ENCODE assay signal across 1 cellular context in genomic region chr2:70301344-70302194, GRCh38.
A peak's percentile ranks its signal among the peaks of the same experiment; 100 is the strongest.
TF ChIP-seq lines count a peak whose summit lies in the region.

TSS of gene FAM136A (minus strand) at chr2:70302067. CDS start at chr2:70302011, 56 bp downstream.

TF ChIP-seq in K562, 482 proteins besides CTCF, POLR2A, EP300 and RAD21 (continued from another document and continues in another):
- TF ChIP-seq, protein P1, sequence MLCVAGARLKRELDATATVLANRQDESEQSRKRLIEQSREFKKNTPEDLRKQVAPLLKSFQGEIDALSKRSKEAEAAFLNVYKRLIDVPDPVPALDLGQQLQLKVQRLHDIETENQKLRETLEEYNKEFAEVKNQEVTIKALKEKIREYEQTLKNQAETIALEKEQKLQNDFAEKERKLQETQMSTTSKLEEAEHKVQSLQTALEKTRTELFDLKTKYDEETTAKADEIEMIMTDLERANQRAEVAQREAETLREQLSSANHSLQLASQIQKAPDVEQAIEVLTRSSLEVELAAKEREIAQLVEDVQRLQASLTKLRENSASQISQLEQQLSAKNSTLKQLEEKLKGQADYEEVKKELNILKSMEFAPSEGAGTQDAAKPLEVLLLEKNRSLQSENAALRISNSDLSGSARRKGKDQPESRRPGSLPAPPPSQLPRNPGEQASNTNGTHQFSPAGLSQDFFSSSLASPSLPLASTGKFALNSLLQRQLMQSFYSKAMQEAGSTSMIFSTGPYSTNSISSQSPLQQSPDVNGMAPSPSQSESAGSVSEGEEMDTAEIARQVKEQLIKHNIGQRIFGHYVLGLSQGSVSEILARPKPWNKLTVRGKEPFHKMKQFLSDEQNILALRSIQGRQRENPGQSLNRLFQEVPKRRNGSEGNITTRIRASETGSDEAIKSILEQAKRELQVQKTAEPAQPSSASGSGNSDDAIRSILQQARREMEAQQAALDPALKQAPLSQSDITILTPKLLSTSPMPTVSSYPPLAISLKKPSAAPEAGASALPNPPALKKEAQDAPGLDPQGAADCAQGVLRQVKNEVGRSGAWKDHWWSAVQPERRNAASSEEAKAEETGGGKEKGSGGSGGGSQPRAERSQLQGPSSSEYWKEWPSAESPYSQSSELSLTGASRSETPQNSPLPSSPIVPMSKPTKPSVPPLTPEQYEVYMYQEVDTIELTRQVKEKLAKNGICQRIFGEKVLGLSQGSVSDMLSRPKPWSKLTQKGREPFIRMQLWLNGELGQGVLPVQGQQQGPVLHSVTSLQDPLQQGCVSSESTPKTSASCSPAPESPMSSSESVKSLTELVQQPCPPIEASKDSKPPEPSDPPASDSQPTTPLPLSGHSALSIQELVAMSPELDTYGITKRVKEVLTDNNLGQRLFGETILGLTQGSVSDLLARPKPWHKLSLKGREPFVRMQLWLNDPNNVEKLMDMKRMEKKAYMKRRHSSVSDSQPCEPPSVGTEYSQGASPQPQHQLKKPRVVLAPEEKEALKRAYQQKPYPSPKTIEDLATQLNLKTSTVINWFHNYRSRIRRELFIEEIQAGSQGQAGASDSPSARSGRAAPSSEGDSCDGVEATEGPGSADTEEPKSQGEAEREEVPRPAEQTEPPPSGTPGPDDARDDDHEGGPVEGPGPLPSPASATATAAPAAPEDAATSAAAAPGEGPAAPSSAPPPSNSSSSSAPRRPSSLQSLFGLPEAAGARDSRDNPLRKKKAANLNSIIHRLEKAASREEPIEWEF (CRISPR knock-in tag; IDR thresholded peaks at IDR 0.05): peak; percentile 97
- TF ChIP-seq PHTF2 (CRISPR knock-in tag; IDR thresholded peaks at IDR 0.05) (no peak), BRCA1 (IDR thresholded peaks at IDR 0.05) (no peak), BRCA1 (CRISPR knock-in tag; IDR thresholded peaks at IDR 0.05) (no peak), ZNF785 (CRISPR knock-in tag; IDR thresholded peaks at IDR 0.05) (no peak), E2F8 (IDR thresholded peaks at IDR 0.05; ENCODE audit: low read depth, partially characterized antibody) (no peak), SAP30 (IDR thresholded peaks at IDR 0.05; ENCODE audit: borderline replicate concordance, insufficient read depth, low read depth, low read length, poor library complexity, severe bottlenecking) (peak; percentile 28), BRF1 (IDR thresholded peaks at IDR 0.05; ENCODE audit: borderline replicate concordance, extremely low read depth, insufficient read length) (no peak), DPF2 (IDR thresholded peaks at IDR 0.05) (peak; percentile 47; the same call in 1 of the 2 replicates), CBX5 (IDR thresholded peaks at IDR 0.05; ENCODE audit: borderline replicate concordance, low read depth) (no peak), ADNP (tag; IDR thresholded peaks at IDR 0.05) (no peak), E2F1 (CRISPR knock-in tag; IDR thresholded peaks at IDR 0.05) (no peak), RBM25 (IDR thresholded peaks at IDR 0.05; ENCODE audit: low read depth, low read length, severe bottlenecking) (no peak), FOXK1 (CRISPR knock-in tag; IDR thresholded peaks at IDR 0.05; ENCODE audit: borderline replicate concordance) (no peak), HNRNPH1 (optimal IDR thresholded peaks at IDR 0.05; ENCODE audit: low read depth, low read length) (no peak), SP2 (IDR thresholded peaks at IDR 0.05; ENCODE audit: extremely low read depth, low read depth, low read length, poor library complexity, severe bottlenecking) (no peak), ZKSCAN8 (CRISPR knock-in tag; IDR thresholded peaks at IDR 0.05) (no peak), ZNF668 (CRISPR knock-in tag; IDR thresholded peaks at IDR 0.05) (no peak), HDAC8 (tag; IDR thresholded peaks at IDR 0.05) (no peak), MTF1 (CRISPR knock-in tag; IDR thresholded peaks at IDR 0.05; ENCODE audit: borderline replicate concordance) (no peak), KLF10 (CRISPR knock-in tag; IDR thresholded peaks at IDR 0.05) (no peak), ARNT (IDR thresholded peaks at IDR 0.05) (peak in 1 of 2 experiments; percentile 13; a peak in 1 of 4 replicates), DNMT1 (IDR thresholded peaks at IDR 0.05) (no peak), FOXK2 (conservative IDR thresholded peaks at IDR 0.05 in 1 of 2, IDR thresholded peaks at IDR 0.05 in 1 of 2; ENCODE audit: low read depth in 2 of 2) (peak in 1 of 2 experiments; percentile 30; a peak in 1 of 4 replicates), ZKSCAN1 (IDR thresholded peaks at IDR 0.05; ENCODE audit: low read depth, low read length) (0 out of 2 replicates have a peak, but pooled peaks have one; percentile 24), POLR2AphosphoS2 (IDR thresholded peaks at IDR 0.05; ENCODE audit: low read length) (no peak), GATAD2B (IDR thresholded peaks at IDR 0.05; ENCODE audit: borderline replicate concordance) (no peak), ZNF551 (CRISPR knock-in tag; IDR thresholded peaks at IDR 0.05) (no peak), ZC3H8 (IDR thresholded peaks at IDR 0.05) (no peak), MITF (IDR thresholded peaks at IDR 0.05) (no peak), POLR2H (tag; IDR thresholded peaks at IDR 0.05; ENCODE audit: low read depth) (no peak), MCM7 (IDR thresholded peaks at IDR 0.05) (no peak), THRAP3 (IDR thresholded peaks at IDR 0.05; ENCODE audit: borderline replicate concordance) (no peak), KLF6 (CRISPR knock-in tag; IDR thresholded peaks at IDR 0.05; ENCODE audit: borderline replicate concordance) (no peak), MAFG (tag; conservative IDR thresholded peaks at IDR 0.05) (no peak), RBFOX2 (IDR thresholded peaks at IDR 0.05; ENCODE audit: low read depth, low read length) (peak; percentile 89), COPS2 (conservative IDR thresholded peaks at IDR 0.05) (no peak), NRF1 (conservative IDR thresholded peaks at IDR 0.05 in 1 of 2, IDR thresholded peaks at IDR 0.05 in 1 of 2) (peak; percentile 61 to 68), STAT5A (IDR thresholded peaks at IDR 0.05; ENCODE audit: borderline replicate concordance, low read length) (no peak; the same call in 1 of the 2 replicates), SRSF7 (optimal IDR thresholded peaks at IDR 0.05; ENCODE audit: low read depth, low read length) (no peak), HMG20B (CRISPR knock-in tag; IDR thresholded peaks at IDR 0.05) (no peak), ZC3H11A (IDR thresholded peaks at IDR 0.05; ENCODE audit: low read depth, low read length) (no peak), HNRNPL (IDR thresholded peaks at IDR 0.05; ENCODE audit: low read depth, low read length) (0 out of 2 replicates have a peak, but pooled peaks have one; percentile 20), ILK (tag; IDR thresholded peaks at IDR 0.05; ENCODE audit: borderline replicate concordance, low read depth) (no peak), ZNF282 (CRISPR knock-in tag; IDR thresholded peaks at IDR 0.05) (no peak), ZKSCAN3 (CRISPR knock-in tag; IDR thresholded peaks at IDR 0.05) (no peak), CCNT2 (IDR thresholded peaks at IDR 0.05; ENCODE audit: borderline replicate concordance, extremely low read depth, insufficient read length, low read depth, low read length) (peak; percentile 68), RNF219 (CRISPR knock-in tag; IDR thresholded peaks at IDR 0.05) (no peak), BCOR (IDR thresholded peaks at IDR 0.05) (peak; percentile 16; the same call in 1 of the 2 replicates), YBX1 (IDR thresholded peaks at IDR 0.05) (no peak), ELF1 (tag; IDR thresholded peaks at IDR 0.05) (0 out of 2 replicates have a peak, but pooled peaks have one; percentile 55), XRCC5 (IDR thresholded peaks at IDR 0.05; ENCODE audit: low read depth, low read length) (peak; percentile 81), XRCC4 (IDR thresholded peaks at IDR 0.05; ENCODE audit: extremely low read depth, insufficient read depth, insufficient read length) (no peak), TBP (optimal IDR thresholded peaks at IDR 0.05; ENCODE audit: low read depth, low read length) (peak; percentile 60)
- TF ChIP-seq, protein P2, sequence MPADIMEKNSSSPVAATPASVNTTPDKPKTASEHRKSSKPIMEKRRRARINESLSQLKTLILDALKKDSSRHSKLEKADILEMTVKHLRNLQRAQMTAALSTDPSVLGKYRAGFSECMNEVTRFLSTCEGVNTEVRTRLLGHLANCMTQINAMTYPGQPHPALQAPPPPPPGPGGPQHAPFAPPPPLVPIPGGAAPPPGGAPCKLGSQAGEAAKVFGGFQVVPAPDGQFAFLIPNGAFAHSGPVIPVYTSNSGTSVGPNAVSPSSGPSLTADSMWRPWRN (IDR thresholded peaks at IDR 0.05; ENCODE audit: low read depth): no peak
- TF ChIP-seq, protein P3, sequence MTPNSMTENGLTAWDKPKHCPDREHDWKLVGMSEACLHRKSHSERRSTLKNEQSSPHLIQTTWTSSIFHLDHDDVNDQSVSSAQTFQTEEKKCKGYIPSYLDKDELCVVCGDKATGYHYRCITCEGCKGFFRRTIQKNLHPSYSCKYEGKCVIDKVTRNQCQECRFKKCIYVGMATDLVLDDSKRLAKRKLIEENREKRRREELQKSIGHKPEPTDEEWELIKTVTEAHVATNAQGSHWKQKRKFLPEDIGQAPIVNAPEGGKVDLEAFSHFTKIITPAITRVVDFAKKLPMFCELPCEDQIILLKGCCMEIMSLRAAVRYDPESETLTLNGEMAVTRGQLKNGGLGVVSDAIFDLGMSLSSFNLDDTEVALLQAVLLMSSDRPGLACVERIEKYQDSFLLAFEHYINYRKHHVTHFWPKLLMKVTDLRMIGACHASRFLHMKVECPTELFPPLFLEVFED (CRISPR knock-in tag; conservative IDR thresholded peaks at IDR 0.05): no peak
- TF ChIP-seq, protein P4, sequence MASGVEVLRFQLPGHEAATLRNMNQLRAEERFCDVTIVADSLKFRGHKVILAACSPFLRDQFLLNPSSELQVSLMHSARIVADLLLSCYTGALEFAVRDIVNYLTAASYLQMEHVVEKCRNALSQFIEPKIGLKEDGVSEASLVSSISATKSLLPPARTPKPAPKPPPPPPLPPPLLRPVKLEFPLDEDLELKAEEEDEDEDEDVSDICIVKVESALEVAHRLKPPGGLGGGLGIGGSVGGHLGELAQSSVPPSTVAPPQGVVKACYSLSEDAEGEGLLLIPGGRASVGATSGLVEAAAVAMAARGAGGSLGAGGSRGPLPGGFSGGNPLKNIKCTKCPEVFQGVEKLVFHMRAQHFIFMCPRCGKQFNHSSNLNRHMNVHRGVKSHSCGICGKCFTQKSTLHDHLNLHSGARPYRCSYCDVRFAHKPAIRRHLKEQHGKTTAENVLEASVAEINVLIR (CRISPR knock-in tag; IDR thresholded peaks at IDR 0.05): no peak
- TF ChIP-seq, protein P5, sequence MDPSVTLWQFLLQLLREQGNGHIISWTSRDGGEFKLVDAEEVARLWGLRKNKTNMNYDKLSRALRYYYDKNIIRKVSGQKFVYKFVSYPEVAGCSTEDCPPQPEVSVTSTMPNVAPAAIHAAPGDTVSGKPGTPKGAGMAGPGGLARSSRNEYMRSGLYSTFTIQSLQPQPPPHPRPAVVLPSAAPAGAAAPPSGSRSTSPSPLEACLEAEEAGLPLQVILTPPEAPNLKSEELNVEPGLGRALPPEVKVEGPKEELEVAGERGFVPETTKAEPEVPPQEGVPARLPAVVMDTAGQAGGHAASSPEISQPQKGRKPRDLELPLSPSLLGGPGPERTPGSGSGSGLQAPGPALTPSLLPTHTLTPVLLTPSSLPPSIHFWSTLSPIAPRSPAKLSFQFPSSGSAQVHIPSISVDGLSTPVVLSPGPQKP (CRISPR knock-in tag; IDR thresholded peaks at IDR 0.05): no peak
